ENCODE assay signal across 7 cellular contexts in the genomic region with DNA sequence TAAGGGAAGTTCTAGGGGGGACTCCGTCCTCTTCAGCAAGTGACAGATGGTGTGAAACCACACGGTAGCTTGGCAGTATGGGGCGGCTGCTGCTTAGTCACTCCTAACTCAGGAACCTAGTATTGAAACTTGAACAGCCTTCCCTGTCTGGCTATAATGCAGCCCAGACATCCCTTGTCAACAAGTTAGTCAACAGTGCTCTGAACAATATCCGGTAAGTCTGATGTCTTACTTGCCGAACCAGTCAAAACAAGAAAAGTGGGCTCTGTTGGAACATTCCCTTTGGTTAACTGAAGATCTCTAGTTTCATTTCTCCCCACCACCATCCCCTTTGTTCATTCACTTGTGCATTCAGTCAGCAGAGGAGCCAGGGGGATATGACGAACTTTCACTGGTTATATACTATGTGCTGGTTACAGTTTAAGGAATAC. TPM values are rescaled to one million over a fixed set of nuclear protein-coding genes. Genes with fewer than 3 reads are reported as not detected.
DNase-seq lines count a peak whose midpoint lies in the region; ATAC-seq and TF ChIP-seq lines count a peak whose summit lies in the region.

No MANE protein-coding gene starts in this region.

- TF ChIP-seq CTCF in RWPE2 (IDR thresholded peaks at IDR 0.05; ENCODE audit: poor library complexity, severe bottlenecking) (no peak), choroid plexus epithelial cell (conservative IDR thresholded peaks at IDR 0.05; ENCODE audit: low read depth, low read length) (no peak), sigmoid colon (IDR thresholded peaks at IDR 0.05) (no peak)

- no peaks in the 10 kb centered on the region for H3K27me3 ChIP-seq in RWPE2 (ENCODE audit: insufficient read depth, poor library complexity, severe bottlenecking)
- H3K27me3 ChIP-seq in sigmoid colon = no peaks in the 10 kb centered on the region

- H3K27ac ChIP-seq in RWPE2 (ENCODE audit: poor library complexity, severe bottlenecking) = peak overlapping the region; percentile 81
- H3K27ac ChIP-seq in sigmoid colon = no peak overlapping the region

- H3K36me3 ChIP-seq in RWPE2 (ENCODE audit: low read depth) (no peaks in the 10 kb centered on the region), sigmoid colon (no peaks in the 10 kb centered on the region)

- H3K4me1 ChIP-seq in RWPE2 (ENCODE audit: insufficient read depth, poor library complexity, severe bottlenecking) (peaks cover 18% of the 10 kb centered on the region), sigmoid colon (no peaks in the 10 kb centered on the region)

- 50 to 84% methylated on average over 6 of the region's 6 CpGs for WGBS in sigmoid colon, 2 donors

- TF ChIP-seq EP300 in sigmoid colon (IDR thresholded peaks at IDR 0.05) = no peak

- intact Hi-C loops in sigmoid colon (cut with DNase I) = no loop called here

- H3K9me3 ChIP-seq in RWPE2 (ENCODE audit: severe bottlenecking) = no peaks in the 10 kb centered on the region
- H3K9me3 ChIP-seq in sigmoid colon = no peaks in the 10 kb centered on the region

- DNase-seq in RWPE2 (ENCODE audit: low spot score) (no peak), choroid plexus epithelial cell (ENCODE audit: low read depth) (peak; percentile 24), ureter (ENCODE audit: low spot score) (peak; percentile 67), NCI-H2227 treated with DMSO at 0.1 percent for 48 hours (lab: John Stamatoyannopoulos, UW) (no peak), sigmoid colon (no peak)

- ATAC-seq in GM18873 (IDR thresholded peaks at IDR 0.05; ENCODE audit: low FRiP score, unreplicated experiment) (peak; percentile 99), HG02885 (IDR thresholded peaks at IDR 0.05; ENCODE audit: poor library complexity, unreplicated experiment) (peak; percentile 96), RWPE2 (ENCODE audit: low read depth) (peak; percentile 98)

- TF ChIP-seq POLR2A in sigmoid colon (IDR thresholded peaks at IDR 0.05) = no peak

- H3K4me3 ChIP-seq in RWPE2 (ENCODE audit: severe bottlenecking) (no peak overlapping the region), choroid plexus epithelial cell (ENCODE audit: low read depth, low read length) (no peak overlapping the region), sigmoid colon (no peak overlapping the region)

RNA-seq across cellular contexts. Expression of a gene that starts 18.7 kb away (rescaled TPM):
- total RNA-seq in ureter (1.6 TPM), sigmoid colon (not detected)
- 100 to 1,000 TPM in 1 of 3 donors, 1 to 10 TPM in 2; 1.2 to 271 (median 1.6) TPM for polyA plus RNA-seq in sigmoid colon

Comparison
In these comparisons a context has a peak if more than half of its experiments do, and no peak if none do; other contexts are left out.
1. DNase-seq: peak in choroid plexus epithelial cell (single experiment) and ureter (single experiment); none in RWPE2 (single experiment), NCI-H2227 treated with DMSO at 0.1 percent for 48 hours (single experiment) and sigmoid colon (single experiment).
2. Peak in every context shown above with its lines, with median percentiles within 50 percentile points of each other: ATAC-seq.